Comparison of ENCODE assay signal across 1 cellular context in genomic region chr11:61980783-61981541, GRCh38.
TF ChIP-seq lines count a peak whose summit lies in the region.

No MANE protein-coding gene starts in this region.

TF ChIP-seq in HepG2, 621 proteins besides CTCF, POLR2A, EP300 and RAD21 (continues in another document):
- TF ChIP-seq NFRKB (IDR thresholded peaks at IDR 0.05) = no peak
- peak; percentile 62 for TF ChIP-seq CREM (IDR thresholded peaks at IDR 0.05)
- TF ChIP-seq CREM (CRISPR knock-in tag; IDR thresholded peaks at IDR 0.05) = no peak
- TF ChIP-seq FUBP1 (CRISPR knock-in tag; IDR thresholded peaks at IDR 0.05; ENCODE audit: borderline replicate concordance) = no peak
- peak; percentile 29; the same call in 1 of the 2 replicates for TF ChIP-seq RBFOX2 (IDR thresholded peaks at IDR 0.05; ENCODE audit: low read depth, low read length)
- TF ChIP-seq ZBTB26 (CRISPR knock-in tag; IDR thresholded peaks at IDR 0.05; ENCODE audit: borderline replicate concordance) = peak; percentile 29; the same call in 1 of the 2 replicates
- TF ChIP-seq PREB (CRISPR knock-in tag; IDR thresholded peaks at IDR 0.05) = no peak
- TF ChIP-seq ZNF143 (CRISPR knock-in tag; IDR thresholded peaks at IDR 0.05) = no peak
- TF ChIP-seq LCORL (IDR thresholded peaks at IDR 0.05) = no peak
- TF ChIP-seq LCORL (CRISPR knock-in tag; IDR thresholded peaks at IDR 0.05) = peak; percentile 74
- no peak for TF ChIP-seq HNRNPK (IDR thresholded peaks at IDR 0.05; ENCODE audit: low read depth, low read length, poor library complexity, severe bottlenecking)
- no peak for TF ChIP-seq ZNF703 (CRISPR knock-in tag; IDR thresholded peaks at IDR 0.05; ENCODE audit: borderline replicate concordance)
- no peak for TF ChIP-seq FOXA1 (IDR thresholded peaks at IDR 0.05)
- TF ChIP-seq FOXA1 (CRISPR knock-in tag; IDR thresholded peaks at IDR 0.05) = no peak; the same call in 1 of the 2 replicates
- no peak for TF ChIP-seq ZNF550 (CRISPR knock-in tag; IDR thresholded peaks at IDR 0.05; ENCODE audit: borderline replicate concordance)
- TF ChIP-seq SRSF4 (IDR thresholded peaks at IDR 0.05; ENCODE audit: low read depth, low read length, poor library complexity, severe bottlenecking) = no peak
- no peak for TF ChIP-seq SMAD9 (CRISPR knock-in tag; IDR thresholded peaks at IDR 0.05)
- TF ChIP-seq RARA (CRISPR knock-in tag; IDR thresholded peaks at IDR 0.05) = peak; percentile 78
- TF ChIP-seq POLR2AphosphoS2 (IDR thresholded peaks at IDR 0.05; ENCODE audit: low read depth, low read length) = no peak
- TF ChIP-seq REXO4 (CRISPR knock-in tag; IDR thresholded peaks at IDR 0.05; ENCODE audit: borderline replicate concordance) = no peak
- no peak for TF ChIP-seq SRSF1 (optimal IDR thresholded peaks at IDR 0.05; ENCODE audit: low read depth, low read length)
- TF ChIP-seq SRF (IDR thresholded peaks at IDR 0.05; ENCODE audit: low read depth, low read length) = no peak
- no peak for TF ChIP-seq CREB3 (CRISPR knock-in tag; IDR thresholded peaks at IDR 0.05)
- no peak for TF ChIP-seq NR2F6 (IDR thresholded peaks at IDR 0.05)
- TF ChIP-seq NR2F6 (CRISPR knock-in tag; IDR thresholded peaks at IDR 0.05) = 0 out of 2 replicates have a peak, but pooled peaks have one; percentile 48
- no peak for TF ChIP-seq STAG1 (CRISPR knock-in tag; IDR thresholded peaks at IDR 0.05)
- no peak for TF ChIP-seq IRX3 (CRISPR knock-in tag; IDR thresholded peaks at IDR 0.05; ENCODE audit: borderline replicate concordance, low read depth)
- no peak; the same call in 1 of the 2 replicates for TF ChIP-seq ZNF709 (CRISPR knock-in tag; IDR thresholded peaks at IDR 0.05)
- TF ChIP-seq ISL2 (CRISPR knock-in tag; IDR thresholded peaks at IDR 0.05) = peak; percentile 59
- TF ChIP-seq U2AF2 (IDR thresholded peaks at IDR 0.05; ENCODE audit: low read depth, low read length) = no peak
- peak; percentile 74 for TF ChIP-seq ZNF292 (CRISPR knock-in tag; IDR thresholded peaks at IDR 0.05; ENCODE audit: borderline replicate concordance, low read depth)
- peak; percentile 40 for TF ChIP-seq SMC3 (IDR thresholded peaks at IDR 0.05; ENCODE audit: low read length)
- peak; percentile 51; the same call in 1 of the 2 replicates for TF ChIP-seq THRA (CRISPR knock-in tag; IDR thresholded peaks at IDR 0.05; ENCODE audit: borderline replicate concordance)
- TF ChIP-seq KMT2A (CRISPR knock-in tag; IDR thresholded peaks at IDR 0.05) = peak; percentile 38; the same call in 1 of the 2 replicates
- no peak; the same call in 1 of the 2 replicates for TF ChIP-seq MAX (IDR thresholded peaks at IDR 0.05)
- TF ChIP-seq ZSCAN12 (CRISPR knock-in tag; IDR thresholded peaks at IDR 0.05) = no peak
- TF ChIP-seq ZNF264 (CRISPR knock-in tag; IDR thresholded peaks at IDR 0.05) = peak; percentile 34; the same call in 1 of the 2 replicates
- 0 out of 2 replicates have a peak, but pooled peaks have one; percentile 53 for TF ChIP-seq CSRNP1 (CRISPR knock-in tag; IDR thresholded peaks at IDR 0.05)
- no peak for TF ChIP-seq SP1 (IDR thresholded peaks at IDR 0.05)
- no peak for TF ChIP-seq SP1 (CRISPR knock-in tag; IDR thresholded peaks at IDR 0.05)
- TF ChIP-seq RXRB (CRISPR knock-in tag; IDR thresholded peaks at IDR 0.05; ENCODE audit: borderline replicate concordance) = peak; percentile 64
- no peak for TF ChIP-seq ZNF335 (CRISPR knock-in tag; IDR thresholded peaks at IDR 0.05)
- 0 out of 2 replicates have a peak, but pooled peaks have one; percentile 42 for TF ChIP-seq NR0B2 (CRISPR knock-in tag; IDR thresholded peaks at IDR 0.05)
- no peak for TF ChIP-seq RORA (CRISPR knock-in tag; IDR thresholded peaks at IDR 0.05)
- TF ChIP-seq NFIB (CRISPR knock-in tag; IDR thresholded peaks at IDR 0.05; ENCODE audit: borderline replicate concordance) = no peak
- no peak for TF ChIP-seq XRCC5 (optimal IDR thresholded peaks at IDR 0.05; ENCODE audit: low read length)
- 0 out of 2 replicates have a peak, but pooled peaks have one; percentile 23 for TF ChIP-seq ZNF598 (CRISPR knock-in tag; IDR thresholded peaks at IDR 0.05; ENCODE audit: borderline replicate concordance)
- no peak for TF ChIP-seq ARNTL (CRISPR knock-in tag; IDR thresholded peaks at IDR 0.05)
- 0 out of 2 replicates have a peak, but pooled peaks have one; percentile 23 for TF ChIP-seq IKZF5 (CRISPR knock-in tag; IDR thresholded peaks at IDR 0.05)
- no peak for TF ChIP-seq NR1H2 (CRISPR knock-in tag; IDR thresholded peaks at IDR 0.05; ENCODE audit: borderline replicate concordance, low read depth)
- peak; percentile 54; the same call in 1 of the 2 replicates for TF ChIP-seq ZNF350 (CRISPR knock-in tag; IDR thresholded peaks at IDR 0.05; ENCODE audit: borderline replicate concordance, low read depth)
- peak; percentile 44 for TF ChIP-seq ZEB1 (IDR thresholded peaks at IDR 0.05; ENCODE audit: insufficient replicate concordance, low read depth)
- no peak for TF ChIP-seq KLF13 (CRISPR knock-in tag; IDR thresholded peaks at IDR 0.05)
- peak; percentile 96 for TF ChIP-seq BCL6 (CRISPR knock-in tag; IDR thresholded peaks at IDR 0.05)
- no peak for TF ChIP-seq ZNF761 (CRISPR knock-in tag; conservative IDR thresholded peaks at IDR 0.05)
- TF ChIP-seq ZNF343 (CRISPR knock-in tag; IDR thresholded peaks at IDR 0.05) = no peak
- TF ChIP-seq ATF7 (IDR thresholded peaks at IDR 0.05) = no peak
- TF ChIP-seq ATF7 (CRISPR knock-in tag; IDR thresholded peaks at IDR 0.05) = no peak
- 0 out of 2 replicates have a peak, but pooled peaks have one; percentile 23 for TF ChIP-seq PHF20 (CRISPR knock-in tag; IDR thresholded peaks at IDR 0.05)
- no peak for TF ChIP-seq ZNF781 (CRISPR knock-in tag; IDR thresholded peaks at IDR 0.05; ENCODE audit: borderline replicate concordance, not compliant biosample characterization)
- TF ChIP-seq ZNF841 (CRISPR knock-in tag; IDR thresholded peaks at IDR 0.05; ENCODE audit: borderline replicate concordance) = no peak
- TF ChIP-seq ZBTB38 (CRISPR knock-in tag; IDR thresholded peaks at IDR 0.05) = no peak
- TF ChIP-seq SP140L (CRISPR knock-in tag; IDR thresholded peaks at IDR 0.05; ENCODE audit: borderline replicate concordance) = no peak
- TF ChIP-seq ZFP82 (CRISPR knock-in tag; IDR thresholded peaks at IDR 0.05; ENCODE audit: borderline replicate concordance) = peak; percentile 74; the same call in 1 of the 2 replicates
- peak; percentile 78 for TF ChIP-seq NCOA2 (CRISPR knock-in tag; IDR thresholded peaks at IDR 0.05)
- no peak for TF ChIP-seq TEAD3 (CRISPR knock-in tag; optimal IDR thresholded peaks at IDR 0.05; ENCODE audit: borderline replicate concordance)
- TF ChIP-seq NR2F1 (CRISPR knock-in tag; IDR thresholded peaks at IDR 0.05) = no peak
- no peak for TF ChIP-seq RFX3 (CRISPR knock-in tag; IDR thresholded peaks at IDR 0.05)
- peak; percentile 41; the same call in 1 of the 2 replicates for TF ChIP-seq HBP1 (CRISPR knock-in tag; IDR thresholded peaks at IDR 0.05; ENCODE audit: low read depth)
- TF ChIP-seq ESRRA (CRISPR knock-in tag; IDR thresholded peaks at IDR 0.05; ENCODE audit: low read depth) = no peak; the same call in 1 of the 2 replicates
- TF ChIP-seq ZNF282 (IDR thresholded peaks at IDR 0.05; ENCODE audit: partially characterized antibody) = no peak
- no peak for TF ChIP-seq SP5 (CRISPR knock-in tag; IDR thresholded peaks at IDR 0.05; ENCODE audit: borderline replicate concordance, low read depth)
- no peak for TF ChIP-seq ZBTB8A (CRISPR knock-in tag; IDR thresholded peaks at IDR 0.05; ENCODE audit: borderline replicate concordance, low read depth)
- no peak for TF ChIP-seq ZNF510 (CRISPR knock-in tag; IDR thresholded peaks at IDR 0.05; ENCODE audit: low read depth)
